In genomic region chr12:48291511-48291910, GRCh38 we compare ENCODE assay signal across 25 cellular contexts. TPM values are rescaled to one million over a fixed set of nuclear protein-coding genes. Genes with fewer than 3 reads are reported as not detected.
DNase-seq lines count a peak whose midpoint lies in the region; FAIRE-seq and TF ChIP-seq lines count a peak whose summit lies in the region.
"Had no signal": no experiment of that assay in that cellular context is flagged by ENCODE, and none has a peak within 500 bp of the region (broad histone marks: within the 10 kb centered on the region; RNA-seq: fewer than 3 reads in every experiment).

No MANE protein-coding gene starts in this region.

- no peak overlapping the region for H2BK15ac ChIP-seq in H9 (ENCODE audit: low read depth, low read length)

- H4K91ac ChIP-seq in H9 (ENCODE audit: insufficient read length, low read depth, low read length): no peak overlapping the region

- DNase-seq in HPDE6-E6E7 (ENCODE audit: extremely low spot score): peak; percentile 38
- DNase-seq in PC-9: peak in 1 of 2 experiments; percentile 85
- DNase-seq in bronchial epithelial cell (ENCODE audit: low read depth): peak; percentile 65
- DNase-seq in smooth muscle cell (lab: John Stamatoyannopoulos, UW; ENCODE audit: unreplicated experiment): no peak
- DNase-seq in H9: no peak
- DNase-seq in SK-N-SH: no peak
- no peak for DNase-seq in UCSD-AML1 (lab: John Stamatoyannopoulos, UW; ENCODE audit: unreplicated experiment)
- DNase-seq: 8988T; ACHN; AML-193; BE2C; CD4-positive, alpha-beta T cell; CD8-positive, alpha-beta memory T cell; DMS 273 treated with DMSO at 0.1 percent for 48 hours; DMS79; EL; GDM1; GOT3; HCEC 1CT had no signal

- no peak overlapping the region for H3K56ac ChIP-seq in H9 (ENCODE audit: insufficient read length, low read depth, low read length)

- H3K14ac ChIP-seq in H9 (ENCODE audit: insufficient read depth, low read length): no peak overlapping the region

- H3K9me3 ChIP-seq in PC-9 (ENCODE audit: insufficient read depth, low read depth) (no peaks in the 10 kb centered on the region), smooth muscle cell (replicated peaks; ENCODE audit: low read depth) (no peaks in the 10 kb centered on the region), H9 (ENCODE audit: control insufficient read depth, low read depth, low read length) (no peaks in the 10 kb centered on the region), SK-N-SH (no peaks in the 10 kb centered on the region)
- H3K9me3 ChIP-seq: A549; BE2C; BLaER1 treated with 17β-estradiol and CSF1 and Interleukin-3, amounts not matched to agents 10 nM and 100 nM had no signal

- H2BK20ac ChIP-seq in H9 (ENCODE audit: low read depth, low read length, poor library complexity, severe bottlenecking): no peak overlapping the region

- H3K23ac ChIP-seq in H9 (ENCODE audit: insufficient read length, low read depth, low read length): no peak overlapping the region

- H2AK5ac ChIP-seq in H9 (ENCODE audit: insufficient read length, low read length): no peak overlapping the region

- H3K4ac ChIP-seq in H9 (ENCODE audit: low read depth, low read length): no peak overlapping the region

- H3K36me3 Mint-ChIP-seq in H9 (ENCODE audit: insufficient read depth in 1 of 3, low read depth in 3 of 3): no peaks in the 10 kb centered on the region
- H3K36me3 Mint-ChIP-seq: CD8-positive, alpha-beta memory T cell had no signal

- H3K79me2 ChIP-seq in PC-9 (ENCODE audit: low read depth) (no peaks in the 10 kb centered on the region), smooth muscle cell (ENCODE audit: low read depth) (no peaks in the 10 kb centered on the region), H9 (ENCODE audit: insufficient read depth, low read length) (no peaks in the 10 kb centered on the region), SK-N-SH (ENCODE audit: insufficient read depth) (no peaks in the 10 kb centered on the region)

- H2AFZ ChIP-seq in PC-9 (no peak overlapping the region), smooth muscle cell (ENCODE audit: low read depth) (no peak overlapping the region), H9 (ENCODE audit: low read length) (no peak overlapping the region), SK-N-SH (ENCODE audit: low read depth) (no peak overlapping the region)

- H3K27me3 ChIP-seq in PC-9 (ENCODE audit: insufficient read depth, low read depth): no peaks in the 10 kb centered on the region
- no peaks in the 10 kb centered on the region for H3K27me3 ChIP-seq in bronchial epithelial cell (ENCODE audit: control insufficient read depth, insufficient read depth, low read length)
- H3K27me3 ChIP-seq in smooth muscle cell (ENCODE audit: low read depth): no peaks in the 10 kb centered on the region
- H3K27me3 ChIP-seq in H9 (ENCODE audit: insufficient read depth, low read length): no peaks in the 10 kb centered on the region
- H3K27me3 ChIP-seq in SK-N-SH (ENCODE audit: insufficient read depth): no peaks in the 10 kb centered on the region
- H3K27me3 ChIP-seq: BLaER1 treated with 17β-estradiol and CSF1 and Interleukin-3, amounts not matched to agents 10 nM and 100 nM had no signal

- H3K23me2 ChIP-seq in H9 (ENCODE audit: insufficient read length, low read depth, low read length, poor library complexity, severe bottlenecking): no peaks in the 10 kb centered on the region

- H3K27ac ChIP-seq in PC-9 (peak overlapping the region; percentile 38), smooth muscle cell (ENCODE audit: low read depth) (peak overlapping the region; percentile 28), H9 (ENCODE audit: insufficient read length, low read depth, low read length) (no peak overlapping the region), SK-N-SH (ENCODE audit: low read depth in 2 of 2, low read length in 1 of 2) (no peak overlapping the region)
- H3K27ac ChIP-seq: A549; BLaER1 treated with 17β-estradiol and CSF1 and Interleukin-3, amounts not matched to agents 10 nM and 100 nM had no signal

- H3K9me3 Mint-ChIP-seq in H9: peaks cover 0 to 2% of the 10 kb centered on the region in 2 experiments; a peak in 1 of 5 replicates
- H3K9me3 Mint-ChIP-seq: CD14-positive monocyte; CD4-positive, alpha-beta T cell; CD8-positive, alpha-beta memory T cell had no signal

- H3K4me3 ChIP-seq in PC-9: peak overlapping the region; percentile 10; the same call in 1 of the 2 replicates
- H3K4me3 ChIP-seq in bronchial epithelial cell (ENCODE audit: low read depth, low read length): no peak overlapping the region
- no peak overlapping the region for H3K4me3 ChIP-seq in smooth muscle cell
- no peak overlapping the region for H3K4me3 ChIP-seq in SK-N-SH (ENCODE audit: low read depth in 2 of 2, low read length in 1 of 2)
- H3K4me3 ChIP-seq: A549; BLaER1 treated with 17β-estradiol and CSF1 and Interleukin-3, amounts not matched to agents 10 nM and 100 nM; GM12878 had no signal

- H3T11ph ChIP-seq in H9 (ENCODE audit: low read length): no peak overlapping the region

- peaks cover 2 to 5% of the 10 kb centered on the region in 2 experiments; a peak in 3 of 4 replicates for H3K4me1 Mint-ChIP-seq in H9

- H4K20me1 ChIP-seq in PC-9 (ENCODE audit: insufficient read depth): no peaks in the 10 kb centered on the region
- no peaks in the 10 kb centered on the region for H4K20me1 ChIP-seq in smooth muscle cell (ENCODE audit: low read depth)
- H4K20me1 ChIP-seq in H9 (ENCODE audit: control insufficient read depth, insufficient read depth, insufficient read length): no peaks in the 10 kb centered on the region
- no peaks in the 10 kb centered on the region for H4K20me1 ChIP-seq in SK-N-SH (ENCODE audit: insufficient read depth)
- H4K20me1 ChIP-seq: BLaER1 treated with 17β-estradiol and CSF1 and Interleukin-3, amounts not matched to agents 10 nM and 100 nM had no signal

- TF ChIP-seq EP300 in SK-N-SH (IDR thresholded peaks at IDR 0.05; ENCODE audit: borderline replicate concordance in 1 of 2, low read depth in 1 of 2, low read length in 1 of 2): no peak

- BruUV-seq in PC-9 (replicated peaks; lab: Mats Ljungman, UMichigan): no TSS peak

- TF ChIP-seq CTCF in PC-9 (conservative IDR thresholded peaks at IDR 0.05): no peak
- no peak for TF ChIP-seq CTCF in bronchial epithelial cell (IDR thresholded peaks at IDR 0.05; ENCODE audit: insufficient read depth, low read length, severe bottlenecking)
- no peak for TF ChIP-seq CTCF in smooth muscle cell (IDR thresholded peaks at IDR 0.05; ENCODE audit: borderline replicate concordance, insufficient read depth, poor library complexity, severe bottlenecking)
- TF ChIP-seq CTCF in H9 (conservative IDR thresholded peaks at IDR 0.05): no peak
- no peak for TF ChIP-seq CTCF in SK-N-SH (IDR thresholded peaks at IDR 0.05)

- POLR2A ChIA-PET in PC-9 (lab: Charles Lee; ENCODE audit: unreplicated experiment) (interaction anchor here (0.8 kb wide), 1 partner anchor 17 kb away, joined by 11 read pairs; no protein-coding TSS in a partner anchor), SK-N-SH (lab: Yijun Ruan, JAX) (no interaction called here)

- H3K9me2 ChIP-seq in PC-9 (ENCODE audit: insufficient read depth) (no peaks in the 10 kb centered on the region), SK-N-SH (no peaks in the 10 kb centered on the region)

- CTCF ChIA-PET in PC-9 (lab: Charles Lee): no interaction called here
- CTCF ChIA-PET in SK-N-SH (lab: Yijun Ruan, JAX): interaction anchor here (1.4 kb wide), 1 partner anchor 127 kb away, joined by 3 read pairs; no protein-coding TSS in a partner anchor

- no peak for TF ChIP-seq RAD21 in SK-N-SH (IDR thresholded peaks at IDR 0.05; ENCODE audit: low read length)

- H3K27ac Mint-ChIP-seq in H9: no peak overlapping the region
- H3K27ac Mint-ChIP-seq: CD14-positive monocyte; CD4-positive, alpha-beta T cell; CD8-positive, alpha-beta memory T cell had no signal

- H3K4me1 ChIP-seq in PC-9 (replicated peaks; ENCODE audit: insufficient read depth): peaks cover 8% of the 10 kb centered on the region
- no peaks in the 10 kb centered on the region for H3K4me1 ChIP-seq in smooth muscle cell (ENCODE audit: low read depth)
- no peaks in the 10 kb centered on the region for H3K4me1 ChIP-seq in H9 (ENCODE audit: insufficient read depth, low read length)
- no peaks in the 10 kb centered on the region for H3K4me1 ChIP-seq in SK-N-SH (ENCODE audit: control insufficient read depth in 1 of 2, insufficient read depth in 2 of 2, low read depth in 1 of 2, low read length in 1 of 2)
- H3K4me1 ChIP-seq: A549, BE2C had no signal

- H3K18ac ChIP-seq in H9 (ENCODE audit: insufficient read length, low read depth, low read length): no peak overlapping the region

- H3K4me2 ChIP-seq in PC-9: peak overlapping the region; percentile 45
- H3K4me2 ChIP-seq in smooth muscle cell: peak overlapping the region; percentile 4
- no peak overlapping the region for H3K4me2 ChIP-seq in H9 (ENCODE audit: insufficient read depth, insufficient read length, low read length)
- H3K4me2 ChIP-seq in SK-N-SH: no peak overlapping the region
- H3K4me2 ChIP-seq: A549; BLaER1 treated with 17β-estradiol and CSF1 and Interleukin-3, amounts not matched to agents 10 nM and 100 nM had no signal

- WGBS in smooth muscle cell (ENCODE audit: low lambda C conversion rate): 79% methylated on average over 2 of the region's 2 CpGs
- no CpG with 5 or more reads among the region's 2 CpGs for WGBS in H9 (ENCODE audit: extremely low coverage, insufficient read length, low lambda C conversion rate)
- WGBS in SK-N-SH (ENCODE audit: low lambda C conversion rate): 27% methylated on average over 2 of the region's 2 CpGs

- H3K27me3 Mint-ChIP-seq in H9 (ENCODE audit: low read depth): peaks cover 27% of the 10 kb centered on the region

- H4K8ac ChIP-seq in H9 (replicated peaks; ENCODE audit: insufficient read length, low read depth, low read length): no peak overlapping the region

- H3K9ac ChIP-seq in smooth muscle cell (ENCODE audit: low read depth) (no peak overlapping the region), H9 (ENCODE audit: extremely low read depth, insufficient read length, low read length) (no peak overlapping the region), SK-N-SH (no peak overlapping the region)
- H3K9ac ChIP-seq: BLaER1 treated with 17β-estradiol and CSF1 and Interleukin-3, amounts not matched to agents 10 nM and 100 nM had no signal

- no peak overlapping the region for H2BK12ac ChIP-seq in H9 (ENCODE audit: insufficient read length, low read depth, low read length)

- H3K36me3 ChIP-seq in PC-9 (ENCODE audit: low read depth): no peaks in the 10 kb centered on the region
- no peaks in the 10 kb centered on the region for H3K36me3 ChIP-seq in bronchial epithelial cell (ENCODE audit: control insufficient read depth, insufficient read depth, low read length)
- H3K36me3 ChIP-seq in smooth muscle cell (ENCODE audit: low read depth): no peaks in the 10 kb centered on the region
- no peaks in the 10 kb centered on the region for H3K36me3 ChIP-seq in SK-N-SH (replicated peaks in 1 of 2; ENCODE audit: control insufficient read depth in 1 of 2, insufficient read depth in 2 of 2, low read length in 1 of 2)
- H3K36me3 ChIP-seq: BE2C; BLaER1 treated with 17β-estradiol and CSF1 and Interleukin-3, amounts not matched to agents 10 nM and 100 nM had no signal

- no peak for FAIRE-seq in bronchial epithelial cell (lab: Jason Lieb, UNC)
- FAIRE-seq: A549, D721Med, GM12878, H54 had no signal

- H3F3A ChIP-seq in PC-9 (ENCODE audit: insufficient read depth, low read depth) (0 out of 2 replicates have a peak, but pooled peaks cover 9% of the 10 kb centered on the region), smooth muscle cell (ENCODE audit: low read depth) (no peaks in the 10 kb centered on the region), SK-N-SH (replicated peaks; ENCODE audit: insufficient read depth) (no peaks in the 10 kb centered on the region)

- no peak overlapping the region for H4K5ac ChIP-seq in H9 (ENCODE audit: insufficient read length, low read depth, low read length)

- H2BK120ac ChIP-seq in H9 (ENCODE audit: low read depth, low read length, poor library complexity, severe bottlenecking): no peak overlapping the region

- H3K79me1 ChIP-seq in H9 (ENCODE audit: insufficient read depth, low read depth, low read length, poor library complexity, severe bottlenecking): no peaks in the 10 kb centered on the region

- no peak overlapping the region for H3K4me3 Mint-ChIP-seq in H9
- H3K4me3 Mint-ChIP-seq: CD14-positive monocyte; CD4-positive, alpha-beta T cell; CD8-positive, alpha-beta memory T cell had no signal

- H2BK5ac ChIP-seq in H9 (ENCODE audit: insufficient read length, low read length): no peak overlapping the region

- intact Hi-C loops in PC-9 (cut with micrococcal nuclease; ENCODE audit: unreplicated experiment): no loop called here

RNA-seq across cellular contexts. Expression of gene ZNF641, which starts 59.2 kb away (rescaled TPM):
- 1.4 and 2.5 TPM in 2 replicates for total RNA-seq in PC-9 (2021)
- 9.0 and 12.0 TPM in 2 replicates for total RNA-seq in bronchial epithelial cell
- total RNA-seq in smooth muscle cell: 28.1 and 61.4 TPM in 2 replicates
- polyA plus RNA-seq in smooth muscle cell: 19.4 and 22.6 TPM in 2 replicates
- total RNA-seq in H9 (2021): 8.1 and 8.5 TPM in 2 replicates
- 1.9 and 2.8 TPM in 2 replicates for polyA plus RNA-seq in SK-N-SH (2012; rRNA removed)
- 1.5 and 2.0 TPM in 2 replicates for polyA plus RNA-seq in SK-N-SH (2012; cell fraction: cytosol; rRNA removed)
- 7.7 and 9.9 TPM in 2 replicates for polyA plus RNA-seq in SK-N-SH (2012; cell fraction: nucleus; rRNA removed)

Comparison
In these comparisons a context has a peak if more than half of its experiments do, and no peak if none do; other contexts are left out.
1. DNase-seq: peak in HPDE6-E6E7 (single experiment) and bronchial epithelial cell (single experiment); none in smooth muscle cell (single experiment), H9 (single experiment), SK-N-SH (single experiment) and UCSD-AML1 (single experiment).
2. H3K27ac ChIP-seq: peak in PC-9 (single experiment) and smooth muscle cell (single experiment); none in H9 (single experiment) and SK-N-SH (0 of 2).
3. H3K4me2 ChIP-seq: peak in PC-9 (single experiment) and smooth muscle cell (single experiment); none in H9 (single experiment) and SK-N-SH (single experiment).